ENCODE assay signal across 8 cellular contexts in genomic region chr17:60599220-60599619, GRCh38. TPM values are rescaled to one million over a fixed set of nuclear protein-coding genes. Genes with fewer than 3 reads are reported as not detected.
DNase-seq lines count a peak whose midpoint lies in the region; ATAC-seq and TF ChIP-seq lines count a peak whose summit lies in the region.

No MANE protein-coding gene starts in this region.

- H3K4me1 ChIP-seq in Peyer's patch: peaks cover 0 to 13% (median 4%) of the 10 kb centered on the region in 4 donors
- H3K4me1 ChIP-seq in esophagus muscularis mucosa: peaks cover 22 to 35% (median 31%) of the 10 kb centered on the region in 4 donors
- peaks cover 15% of the 10 kb centered on the region for H3K4me1 ChIP-seq in psoas muscle

- peak overlapping the region; percentile 93 for H3K27ac Mint-ChIP-seq in activated CD8-positive, alpha-beta memory T cell treated with anti-CD3 and anti-CD28 coated beads, Interleukin-2, amount 10 ng/mL, durations not matched to agents 7 days and 5 days

- TF ChIP-seq CTCF in Peyer's patch (IDR thresholded peaks at IDR 0.05): no peak
- no peak for TF ChIP-seq CTCF in esophagus muscularis mucosa (IDR thresholded peaks at IDR 0.05)
- TF ChIP-seq CTCF in psoas muscle (IDR thresholded peaks at IDR 0.05): no peak
- TF ChIP-seq CTCF in GM10248 (IDR thresholded peaks at IDR 0.05; ENCODE audit: control extremely low read depth, extremely low read depth, low read depth, missing control alignments): no peak

- peaks cover 3% of the 10 kb centered on the region for H3K27me3 Mint-ChIP-seq in activated CD8-positive, alpha-beta memory T cell treated with anti-CD3 and anti-CD28 coated beads, Interleukin-2, amount 10 ng/mL, durations not matched to agents 7 days and 5 days

- intact Hi-C loops in esophagus muscularis mucosa (cut with DNase I) (no loop called here), psoas muscle (cut with DNase I) (no loop called here)

- POLR2A ChIA-PET in GM10248 (lab: Yijun Ruan, JAX): interaction anchor here (0.6 to 1.1 kb wide), 4 partner anchors 8 to 207 kb away, joined by 3 to 7 read pairs (median 4); partner anchors contain the start of genes BCAS3 and USP32

- H3K4me1 Mint-ChIP-seq in activated CD8-positive, alpha-beta memory T cell treated with anti-CD3 and anti-CD28 coated beads, Interleukin-2, amount 10 ng/mL, durations not matched to agents 7 days and 5 days: peaks cover 31% of the 10 kb centered on the region

- ATAC-seq in activated CD8-positive, alpha-beta memory T cell treated with anti-CD3 and anti-CD28 coated beads, Interleukin-2, amount 10 ng/mL, durations not matched to agents 7 days and 5 days: no peak
- no peak for ATAC-seq in psoas muscle

- H3K36me3 Mint-ChIP-seq in activated CD8-positive, alpha-beta memory T cell treated with anti-CD3 and anti-CD28 coated beads, Interleukin-2, amount 10 ng/mL, durations not matched to agents 7 days and 5 days: peaks cover 4% of the 10 kb centered on the region

- peak overlapping the region; percentile 92 for H3K4me3 Mint-ChIP-seq in activated CD8-positive, alpha-beta memory T cell treated with anti-CD3 and anti-CD28 coated beads, Interleukin-2, amount 10 ng/mL, durations not matched to agents 7 days and 5 days

- no peak for TF ChIP-seq EP300 in esophagus muscularis mucosa (IDR thresholded peaks at IDR 0.05)

- H3K36me3 ChIP-seq in Peyer's patch (no peaks in the 10 kb centered on the region), esophagus muscularis mucosa (no peaks in the 10 kb centered on the region), psoas muscle (ENCODE audit: insufficient read depth in 1 of 2, low read depth in 1 of 2) (no peaks in the 10 kb centered on the region)

- H3K27ac ChIP-seq in Peyer's patch (peak overlapping the region; percentile 90 to 98 (median 96)), esophagus muscularis mucosa (replicated peaks in 1 of 4) (peak overlapping the region; percentile 97 to 99 (median 98)), psoas muscle (peak overlapping the region; percentile 95)

- H3K4me3 ChIP-seq in Peyer's patch (peak overlapping the region; percentile 65 to 93 (median 88)), esophagus muscularis mucosa (peak overlapping the region; percentile 73 to 99 (median 98)), psoas muscle (peak overlapping the region; percentile 97)

- H3K9me3 ChIP-seq in Peyer's patch (no peaks in the 10 kb centered on the region), esophagus muscularis mucosa (no peaks in the 10 kb centered on the region), psoas muscle (no peaks in the 10 kb centered on the region)

- TF ChIP-seq POLR2A in Peyer's patch (IDR thresholded peaks at IDR 0.05) (no peak), esophagus muscularis mucosa (IDR thresholded peaks at IDR 0.05; ENCODE audit: low read depth) (no peak)

- no peaks in the 10 kb centered on the region for H3K27me3 ChIP-seq in Peyer's patch
- H3K27me3 ChIP-seq in esophagus muscularis mucosa: no peaks in the 10 kb centered on the region
- no peaks in the 10 kb centered on the region for H3K27me3 ChIP-seq in psoas muscle (ENCODE audit: insufficient read depth in 3 of 3, low read length in 2 of 3)

- no peak for DNase-seq in activated CD8-positive, alpha-beta memory T cell treated with anti-CD3 and anti-CD28 coated beads, Interleukin-2, amount 10 ng/mL, durations not matched to agents 7 days and 5 days
- no peak for DNase-seq in activated CD8-positive, alpha-beta memory T cell treated with anti-CD3 and anti-CD28 coated beads, Interleukin-2, amount 50 U/mL, for 48 hours
- DNase-seq in Peyer's patch: no peak
- DNase-seq in esophagus muscularis mucosa (ENCODE audit: extremely low spot score): no peak
- DNase-seq in psoas muscle: no peak
- no peak for DNase-seq in NCI-H128 (lab: John Stamatoyannopoulos, UW; ENCODE audit: unreplicated experiment)
- no peak for DNase-seq in GM10248 (ENCODE audit: extremely low spot score)
- no peak for DNase-seq in DMS153 (lab: John Stamatoyannopoulos, UW)

- 2% methylated on average over 17 of the region's 17 CpGs for WGBS in esophagus muscularis mucosa
- 1 to 2% (median 2%) methylated on average over 17 of the region's 17 CpGs for WGBS in psoas muscle, 3 donors

- no peaks in the 10 kb centered on the region for H3K9me3 Mint-ChIP-seq in activated CD8-positive, alpha-beta memory T cell treated with anti-CD3 and anti-CD28 coated beads, Interleukin-2, amount 10 ng/mL, durations not matched to agents 7 days and 5 days (ENCODE audit: low read depth)

- CTCF ChIA-PET in activated CD8-positive, alpha-beta memory T cell treated with anti-CD3 and anti-CD28 coated beads, Interleukin-2, amount 10 ng/mL, durations not matched to agents 7 days and 5 days (lab: Charles Lee): interaction anchor here (1.0 to 2.3 kb wide), 8 partner anchors 8 to 1425 kb away, joined by 3 to 18 read pairs (median 5); partner anchors contain the start of gene HEATR6
- CTCF ChIA-PET in GM10248 (lab: Yijun Ruan, JAX): interaction anchor here (0.8 to 7.1 kb wide), 10 partner anchors 8 to 462 kb away, joined by 3 to 34 read pairs (median 7); partner anchors contain the start of gene APPBP2

RNA-seq across cellular contexts. Expression of gene PPM1D, which starts 0.8 kb away (rescaled TPM):
- total RNA-seq in activated CD8-positive, alpha-beta memory T cell treated with anti-CD3 and anti-CD28 coated beads, Interleukin-2, amount 10 ng/mL, durations not matched to agents 7 days and 5 days: 10 to 100 TPM; 20.3 to 22.6 TPM
- total RNA-seq in Peyer's patch (10 to 100 TPM; 12.9 to 17.4 (median 14.3) TPM), esophagus muscularis mucosa (10 to 100 TPM in 3 of 4 donors, 1 to 10 TPM in 1; 7.9 to 18.9 (median 13.0) TPM), psoas muscle (10 to 100 TPM in 1 of 4 donors, 1 to 10 TPM in 3; 7.0 to 10.5 (median 8.4) TPM)
- polyA plus RNA-seq in psoas muscle: 1 to 10 TPM; 2.8 to 5.6 (median 4.0) TPM
